18 cellular contexts compared by ENCODE assay signal in the genomic region with DNA sequence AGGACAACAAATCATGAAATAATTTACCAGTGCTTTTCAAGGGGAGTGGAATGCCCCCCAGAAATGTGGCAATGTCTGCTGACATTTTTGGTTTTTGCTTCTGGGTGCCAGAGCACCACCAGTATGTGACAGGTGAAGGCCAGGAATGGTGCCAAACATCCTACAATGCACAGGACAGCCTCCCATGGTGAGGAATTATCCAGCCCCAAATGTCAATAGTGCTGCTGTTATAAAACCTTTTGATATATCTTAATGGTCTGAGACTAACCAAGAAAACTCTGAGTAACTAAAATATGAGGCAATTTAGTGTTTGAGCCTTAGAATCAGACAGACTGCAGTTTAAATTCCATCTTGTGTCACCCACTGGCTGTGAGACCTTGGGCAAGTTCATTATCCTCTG.
"Had no signal": no experiment of that assay in that cellular context is flagged by ENCODE, and none has a peak within 500 bp of the region (broad histone marks: within the 10 kb centered on the region; RNA-seq: fewer than 3 reads in every experiment).

No MANE protein-coding gene starts in this region.

- H3K9me3 ChIP-seq: ascending aorta, ovary, prostate gland, thoracic aorta had no signal

- H3K36me3 ChIP-seq: adrenal gland, ascending aorta, brain microvascular endothelial cell, left ventricle myocardium inferior, ovary, prostate gland, spleen, thoracic aorta had no signal

- H3K27me3 ChIP-seq: adrenal gland, ascending aorta, brain microvascular endothelial cell, dorsolateral prefrontal cortex, ovary, spleen had no signal

- H3K4me1 ChIP-seq: ascending aorta, prostate gland had no signal

- H3K4me3 ChIP-seq: adrenal gland, ascending aorta, dorsolateral prefrontal cortex, left ventricle myocardium inferior, ovary, prostate gland, spleen, thoracic aorta had no signal

- DNase-seq: activated T-cell treated with anti-CD3 and anti-CD28 coated beads, Interleukin-2, amount 50 U/mL, for 1 hour; adrenal gland; brain microvascular endothelial cell; central memory CD4-positive, alpha-beta T cell; dorsolateral prefrontal cortex; effector memory CD8-positive, alpha-beta T cell; foreskin melanocyte; left ventricle myocardium inferior; ovary; spleen; stimulated activated CD4-positive, alpha-beta T cell treated with anti-CD3 and anti-CD28 coated beads, Interleukin-4, amount 100 ng/mL, for 1 hour; stimulated activated naive CD4-positive, alpha-beta T cell treated with Interleukin-2 at 50 U/mL for 16 hours; T-helper 2 cell had no signal

- FAIRE-seq: colon, endothelial cell of umbilical vein had no signal

- H3K27ac ChIP-seq: adrenal gland, ascending aorta, brain microvascular endothelial cell, left ventricle myocardium inferior, ovary, prostate gland, spleen, thoracic aorta had no signal
